26 cellular contexts compared by ENCODE assay signal in the genomic region with DNA sequence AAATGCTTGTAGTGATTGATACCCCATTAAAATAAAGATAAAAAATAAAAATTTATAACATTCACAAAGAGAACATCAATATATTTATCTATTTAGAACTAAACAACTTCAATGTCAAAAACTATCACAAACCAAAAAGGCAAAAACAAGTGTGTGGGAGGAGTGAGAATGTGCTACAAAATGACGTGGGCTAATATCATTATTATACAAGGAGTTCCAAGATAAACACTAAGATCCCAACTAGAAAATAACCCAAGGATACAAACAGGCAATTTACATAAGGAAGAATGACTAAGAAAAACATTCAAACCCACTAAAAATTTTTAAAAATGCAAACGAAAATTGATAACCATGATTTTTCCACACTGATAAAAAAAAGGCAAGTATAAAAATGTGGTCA.
"Had no signal": no experiment of that assay in that cellular context is flagged by ENCODE, and none has a peak within 500 bp of the region (broad histone marks: within the 10 kb centered on the region; RNA-seq: fewer than 3 reads in every experiment).

No MANE protein-coding gene starts in this region.

- H3K9me3 Mint-ChIP-seq: activated T-helper 17 cell treated with anti-CD3 and anti-CD28 coated beads, Interleukin-2, amount 50 U/mL, for 72 hours had no signal

- ATAC-seq: activated T-helper 17 cell treated with anti-CD3 and anti-CD28 coated beads, Interleukin-2, amount 50 U/mL, for 72 hours; body of pancreas; esophagus mucosa; WTC11 had no signal

- H3K27me3 Mint-ChIP-seq: activated CD4-positive, alpha-beta memory T cell treated with anti-CD3 and anti-CD28 coated beads, Interleukin-2, amount 10 ng/mL, durations not matched to agents 7 days and 5 days; activated CD4-positive, alpha-beta T cell treated with anti-CD3 and anti-CD28 coated beads, Interleukin-2, amount 10 ng/mL, durations not matched to agents 7 days and 5 days; activated naive CD8-positive, alpha-beta T cell; activated T-cell treated with anti-CD3 and anti-CD28 coated beads, Interleukin-2, amount 50 U/mL, for 24 hours; activated T-helper 17 cell treated with anti-CD3 and anti-CD28 coated beads, Interleukin-2, amount 50 U/mL, for 72 hours had no signal

- H3K27me3 ChIP-seq: body of pancreas had no signal

- H3K27ac Mint-ChIP-seq: activated CD4-positive, alpha-beta memory T cell treated with anti-CD3 and anti-CD28 coated beads, Interleukin-2, amount 10 ng/mL, durations not matched to agents 7 days and 5 days; activated CD4-positive, alpha-beta T cell treated with anti-CD3 and anti-CD28 coated beads, Interleukin-2, amount 10 ng/mL, durations not matched to agents 7 days and 5 days; activated naive CD8-positive, alpha-beta T cell; activated T-cell treated with anti-CD3 and anti-CD28 coated beads, Interleukin-2, amount 50 U/mL, for 24 hours; activated T-helper 17 cell treated with anti-CD3 and anti-CD28 coated beads, Interleukin-2, amount 50 U/mL, for 72 hours; WTC11 had no signal

- H3K9me3 ChIP-seq: body of pancreas had no signal

- H3K27ac ChIP-seq: body of pancreas had no signal

- H3K4me3 ChIP-seq: body of pancreas had no signal

- H3K4me1 ChIP-seq: body of pancreas had no signal

- H3K4me3 Mint-ChIP-seq: activated CD4-positive, alpha-beta memory T cell treated with anti-CD3 and anti-CD28 coated beads, Interleukin-2, amount 10 ng/mL, durations not matched to agents 7 days and 5 days; activated CD4-positive, alpha-beta T cell treated with anti-CD3 and anti-CD28 coated beads, Interleukin-2, amount 10 ng/mL, durations not matched to agents 7 days and 5 days; activated naive CD8-positive, alpha-beta T cell; activated T-cell treated with anti-CD3 and anti-CD28 coated beads, Interleukin-2, amount 50 U/mL, for 24 hours; activated T-helper 17 cell treated with anti-CD3 and anti-CD28 coated beads, Interleukin-2, amount 50 U/mL, for 72 hours; WTC11 had no signal

- H3K36me3 Mint-ChIP-seq: activated naive CD8-positive, alpha-beta T cell; WTC11 had no signal

- DNase-seq: activated CD4-positive, alpha-beta memory T cell treated with anti-CD3 and anti-CD28 coated beads, Interleukin-2, amount 10 ng/mL, durations not matched to agents 7 days and 5 days; activated CD4-positive, alpha-beta T cell treated with anti-CD3 and anti-CD28 coated beads for 1 hour; activated CD4-positive, alpha-beta T cell treated with anti-CD3 and anti-CD28 coated beads for 4 hours; activated CD4-positive, alpha-beta T cell treated with anti-CD3 and anti-CD28 coated beads, Interleukin-2, amount 10 ng/mL, durations not matched to agents 7 days and 5 days; activated CD4-positive, alpha-beta T cell treated with anti-CD3 and anti-CD28 coated beads, Interleukin-2, amount 50 U/mL, for 4 hours; activated CD8-positive, alpha-beta memory T cell treated with anti-CD3 and anti-CD28 coated beads, Interleukin-2, amount 50 U/mL, for 48 hours; activated effector memory CD4-positive, alpha-beta T cell treated with Interleukin-2 at 50 U/mL for 16 hours; activated gamma-delta T cell treated with Interleukin-2 at 50 U/mL for 16 hours; activated naive CD4-positive, alpha-beta T cell treated with anti-CD3 and anti-CD28 coated beads, Interleukin-2, amount 50 U/mL, for 16 hours; activated naive CD4-positive, alpha-beta T cell treated with Interleukin-2 at 50 U/mL for 16 hours; activated T-cell treated with anti-CD3 and anti-CD28 coated beads for 4 hours; activated T-cell treated with anti-CD3 and anti-CD28 coated beads, Interleukin-2, amount 50 U/mL, for 24 hours; amniotic stem cell; anterior cingulate cortex; body of pancreas; caudate nucleus; cortex of kidney; effector CD8-positive, alpha-beta T cell; head of caudate nucleus; T-helper 2 cell had no signal

- FAIRE-seq: colon, frontal cortex had no signal
